Comparison of ENCODE assay signal across 16 cellular contexts in genomic region chr22:24436553-24436952, GRCh38. TPM values are rescaled to one million over a fixed set of nuclear protein-coding genes. Genes with fewer than 3 reads are reported as not detected.
DNase-seq lines count a peak whose midpoint lies in the region; ATAC-seq and TF ChIP-seq lines count a peak whose summit lies in the region.
"Had no signal": no experiment of that assay in that cellular context is flagged by ENCODE, and none has a peak within 500 bp of the region (broad histone marks: within the 10 kb centered on the region; RNA-seq: fewer than 3 reads in every experiment).

No MANE protein-coding gene starts in this region.

- H3K36me3 Mint-ChIP-seq in T-helper 1 cell treated with Interleukin-12 subunit alpha and Interleukin-12 subunit beta and Interleukin-4 antibody, amounts not matched to agents 30 μg/mL and 1 μg/mL, for 36 hours (ENCODE audit: low read depth): peaks cover 23% of the 10 kb centered on the region
- H3K36me3 Mint-ChIP-seq in HFFc6 (ENCODE audit: low read depth): no peaks in the 10 kb centered on the region

- H3K4me3 ChIP-seq in adipocyte (ENCODE audit: low read length) (no peak overlapping the region), parathyroid adenoma (ENCODE audit: low read depth, low read length) (no peak overlapping the region)
- H3K4me3 ChIP-seq: left lung, testis had no signal

- H3K9ac ChIP-seq in adipocyte (ENCODE audit: low read length): peak overlapping the region; percentile 21
- H3K9ac ChIP-seq in parathyroid adenoma: no peak overlapping the region

- H3K4me3 Mint-ChIP-seq in T-helper 1 cell treated with Interleukin-12 subunit alpha and Interleukin-12 subunit beta and Interleukin-4 antibody, amounts not matched to agents 30 μg/mL and 1 μg/mL, for 36 hours: no peak overlapping the region
- H3K4me3 Mint-ChIP-seq in HFFc6: no peak overlapping the region

- peak overlapping the region; percentile 49 for H3K27ac Mint-ChIP-seq in T-helper 1 cell treated with Interleukin-12 subunit alpha and Interleukin-12 subunit beta and Interleukin-4 antibody, amounts not matched to agents 30 μg/mL and 1 μg/mL, for 36 hours
- peak overlapping the region; percentile 89 for H3K27ac Mint-ChIP-seq in HFFc6

- no peaks in the 10 kb centered on the region for H3K9me3 Mint-ChIP-seq in T-helper 1 cell treated with Interleukin-12 subunit alpha and Interleukin-12 subunit beta and Interleukin-4 antibody, amounts not matched to agents 30 μg/mL and 1 μg/mL, for 36 hours
- H3K9me3 Mint-ChIP-seq in HFFc6: no peaks in the 10 kb centered on the region

- no peak overlapping the region for H3K4me2 ChIP-seq in parathyroid adenoma (ENCODE audit: low read length)

- no peaks in the 10 kb centered on the region for H3K79me2 ChIP-seq in parathyroid adenoma

- TF ChIP-seq CTCF in HFFc6 (IDR thresholded peaks at IDR 0.05) (no peak), parathyroid adenoma (IDR thresholded peaks at IDR 0.05) (no peak), GM10266 (IDR thresholded peaks at IDR 0.05; ENCODE audit: control insufficient read depth, insufficient read depth, low read depth, missing control alignments) (no peak)

- H3K4me1 ChIP-seq in adipocyte (ENCODE audit: control insufficient read depth, insufficient read depth, low read length): peaks cover 36% of the 10 kb centered on the region
- H3K4me1 ChIP-seq in parathyroid adenoma: no peaks in the 10 kb centered on the region

- DNase-seq in T-helper 1 cell (no peak), HFFc6 (no peak), adipocyte (ENCODE audit: low read depth) (no peak), GM10266 (ENCODE audit: extremely low spot score) (no peak), NCI-H2107 (lab: John Stamatoyannopoulos, UW) (no peak)
- DNase-seq: DMS79 treated with DMSO at 0.1 percent for 48 hours; NCI-H446 treated with DMSO at 0.1 percent for 48 hours; SHP77 treated with DMSO at 0.1 percent for 48 hours; stimulated activated CD4-positive, alpha-beta T cell treated with anti-CD3 and anti-CD28 coated beads, Interleukin-4, amount 100 ng/mL, for 4 hours; testis had no signal

- peaks cover 57% of the 10 kb centered on the region for H3K4me1 Mint-ChIP-seq in T-helper 1 cell treated with Interleukin-12 subunit alpha and Interleukin-12 subunit beta and Interleukin-4 antibody, amounts not matched to agents 30 μg/mL and 1 μg/mL, for 36 hours (ENCODE audit: low read depth)
- H3K4me1 Mint-ChIP-seq in HFFc6 (ENCODE audit: low read depth): peaks cover 73% of the 10 kb centered on the region

- no peaks in the 10 kb centered on the region for H3K27me3 ChIP-seq in adipocyte (replicated peaks; ENCODE audit: control insufficient read depth, insufficient read depth, low read length)
- H3K27me3 ChIP-seq in parathyroid adenoma (ENCODE audit: control insufficient read depth, insufficient read depth, low read length): no peaks in the 10 kb centered on the region
- H3K27me3 ChIP-seq: left lung, testis had no signal

- peak overlapping the region; percentile 5 for H3K27ac ChIP-seq in parathyroid adenoma

- H2AFZ ChIP-seq in parathyroid adenoma: no peak overlapping the region

- no peaks in the 10 kb centered on the region for H3K27me3 Mint-ChIP-seq in T-helper 1 cell treated with Interleukin-12 subunit alpha and Interleukin-12 subunit beta and Interleukin-4 antibody, amounts not matched to agents 30 μg/mL and 1 μg/mL, for 36 hours (ENCODE audit: low read depth)
- H3K27me3 Mint-ChIP-seq in HFFc6 (ENCODE audit: insufficient read depth): no peaks in the 10 kb centered on the region; the same call in 1 of the 2 replicates

- no peaks in the 10 kb centered on the region for H3K9me3 ChIP-seq in adipocyte (ENCODE audit: control insufficient read depth, low read length)
- no peaks in the 10 kb centered on the region for H3K9me3 ChIP-seq in parathyroid adenoma (ENCODE audit: control insufficient read depth, low read length)
- H3K9me3 ChIP-seq: left lung, testis had no signal

- ATAC-seq in HG02763 (IDR thresholded peaks at IDR 0.05; ENCODE audit: unreplicated experiment): no peak
- ATAC-seq: left lung had no signal

- H3K36me3 ChIP-seq in adipocyte (ENCODE audit: control insufficient read depth, insufficient read depth, low read length, severe bottlenecking): no peaks in the 10 kb centered on the region
- H3K36me3 ChIP-seq in parathyroid adenoma (ENCODE audit: control insufficient read depth, insufficient read depth, low read length): no peaks in the 10 kb centered on the region

RNA-seq across cellular contexts. Expression of gene ADORA2A, which starts 9.2 kb away (rescaled TPM):
- total RNA-seq in HFFc6 (2021; fragmentation: NEBNext Ultra II Directional; extraction: Animal tissue kit (Norgen Biotek cat#: 25700)): 1 to 10 TPM; 1.1 to 2.9 (median 1.4) TPM

RNA-seq across cellular contexts. Expression of gene UPB1, which starts 58.6 kb away (rescaled TPM):
- total RNA-seq in HFFc6 (2021; fragmentation: NEBNext Ultra II Directional; extraction: Animal tissue kit (Norgen Biotek cat#: 25700)): under 1 TPM in 4 of 6 experiments, not detected in 2; 0.07 to 0.14 (median 0.12) TPM
- total RNA-seq: A172, dermis microvascular lymphatic vessel endothelial cell had no signal
